Comparison of ENCODE assay signal across 10 cellular contexts in genomic region chr5:57834829-57835554, GRCh38.
DNase-seq lines count a peak whose midpoint lies in the region; TF ChIP-seq lines count a peak whose summit lies in the region.
"Had no signal": no experiment of that assay in that cellular context is flagged by ENCODE, and none has a peak within 500 bp of the region (broad histone marks: within the 10 kb centered on the region; RNA-seq: fewer than 3 reads in every experiment).

No MANE protein-coding gene starts in this region.

- H3F3A ChIP-seq in GM23248 (ENCODE audit: insufficient read depth) (peaks cover 31% of the 10 kb centered on the region), neural progenitor cell (ENCODE audit: low read depth) (peaks cover 6% of the 10 kb centered on the region)

- H3K27ac ChIP-seq in GM23248: 0 out of 2 replicates have a peak overlapping the region, but pooled peaks have one; percentile 16
- H3K27ac ChIP-seq in neural progenitor cell: peak overlapping the region; percentile 26
- H3K27ac ChIP-seq in tibial artery: no peak overlapping the region
- H3K27ac ChIP-seq: lower lobe of right lung, PC-9 had no signal

- H3K27me3 ChIP-seq in GM23248 (replicated peaks; ENCODE audit: insufficient read depth) (no peaks in the 10 kb centered on the region), neural progenitor cell (no peaks in the 10 kb centered on the region), tibial artery (no peaks in the 10 kb centered on the region)

- 75 to 85% methylated on average over 6 of the region's 6 CpGs for WGBS in GM23248 (ENCODE audit: low coverage in 1 of 2, low lambda C conversion rate in 2 of 2, missing lambda C conversion rate in 2 of 2), 2 experiments

- H3K4me1 ChIP-seq in GM23248 (ENCODE audit: insufficient read depth) (peaks cover 41% of the 10 kb centered on the region), neural progenitor cell (peaks cover 17% of the 10 kb centered on the region), tibial artery (no peaks in the 10 kb centered on the region)
- H3K4me1 ChIP-seq: lower lobe of right lung had no signal

- intact Hi-C loops in tibial artery (cut with DNase I; ENCODE audit: low total_unique reads): no loop called here

- H3K4me2 ChIP-seq in GM23248 (ENCODE audit: unreplicated experiment): no peak overlapping the region
- no peak overlapping the region for H3K4me2 ChIP-seq in neural progenitor cell
- H3K4me2 ChIP-seq: PC-9 had no signal

- no peaks in the 10 kb centered on the region for H3K27me3 Mint-ChIP-seq in neural progenitor cell (ENCODE audit: insufficient read depth, low read depth)

- H3K9me3 ChIP-seq in GM23248 (ENCODE audit: low read depth): no peaks in the 10 kb centered on the region
- no peaks in the 10 kb centered on the region for H3K9me3 ChIP-seq in neural progenitor cell (ENCODE audit: low read depth)
- H3K9me3 ChIP-seq in tibial artery: peaks cover 0 to 4% (median 0%) of the 10 kb centered on the region in 3 donors
- H3K9me3 ChIP-seq: lower lobe of right lung had no signal

- no peak overlapping the region for H3K9ac ChIP-seq in GM23248
- no peak overlapping the region for H3K9ac ChIP-seq in neural progenitor cell

- H3K36me3 ChIP-seq in GM23248 (ENCODE audit: low read depth) (no peaks in the 10 kb centered on the region), neural progenitor cell (no peaks in the 10 kb centered on the region), tibial artery (no peaks in the 10 kb centered on the region)
- H3K36me3 ChIP-seq: lower lobe of right lung had no signal

- H3K4me3 Mint-ChIP-seq in neural progenitor cell: no peak overlapping the region

- no peaks in the 10 kb centered on the region for H3K36me3 Mint-ChIP-seq in neural progenitor cell

- no peak overlapping the region for H3K4me3 ChIP-seq in GM23248
- no peak overlapping the region for H3K4me3 ChIP-seq in epithelial cell of esophagus (ENCODE audit: low read length)
- H3K4me3 ChIP-seq in neural progenitor cell: no peak overlapping the region
- no peak overlapping the region for H3K4me3 ChIP-seq in tibial artery
- H3K4me3 ChIP-seq: lower lobe of right lung, PC-9 had no signal

- H4K20me1 ChIP-seq in GM23248 (ENCODE audit: insufficient read depth) (no peaks in the 10 kb centered on the region), neural progenitor cell (ENCODE audit: low read depth) (no peaks in the 10 kb centered on the region)

- TF ChIP-seq CTCF in epithelial cell of esophagus (IDR thresholded peaks at IDR 0.05; ENCODE audit: insufficient read depth, low read depth, low read length, missing control alignments): no peak
- TF ChIP-seq CTCF in neural progenitor cell (IDR thresholded peaks at IDR 0.05): no peak
- TF ChIP-seq CTCF in tibial artery (IDR thresholded peaks at IDR 0.05): no peak

- peak overlapping the region; percentile 62 for H3K27ac Mint-ChIP-seq in neural progenitor cell

- H2AFZ ChIP-seq in GM23248: peak overlapping the region; percentile 75
- H2AFZ ChIP-seq in neural progenitor cell (replicated peaks): peak overlapping the region; percentile 7
- H2AFZ ChIP-seq: PC-9 had no signal

- peaks cover 2% of the 10 kb centered on the region for H3K9me3 Mint-ChIP-seq in neural progenitor cell

- no peak for DNase-seq in GM23248
- peak; percentile 38 for DNase-seq in NCI-H460 (ENCODE audit: extremely low read depth, low read depth)
- DNase-seq in epithelial cell of esophagus (ENCODE audit: low read depth): peak; percentile 95
- peak; percentile 50 for DNase-seq in neural progenitor cell (ENCODE audit: low spot score)
- DNase-seq in activated T-cell treated with anti-CD3 and anti-CD28 coated beads, Interleukin-2, amount 50 U/mL, for 1 hour: no peak
- no peak for DNase-seq in COLO829 (ENCODE audit: low spot score)
- DNase-seq in stimulated activated CD4-positive, alpha-beta T cell treated with anti-CD3 and anti-CD28 coated beads, Interleukin-2, amount 100 ng/mL, for 24 hours: no peak
- DNase-seq in tibial artery: no peak
- DNase-seq: lower lobe of right lung, PC-9 had no signal

- peaks cover 18% of the 10 kb centered on the region for H3K4me1 Mint-ChIP-seq in neural progenitor cell

- H3K79me2 ChIP-seq in GM23248 (ENCODE audit: insufficient read depth) (no peaks in the 10 kb centered on the region), neural progenitor cell (ENCODE audit: low read depth) (no peaks in the 10 kb centered on the region)

- no peaks in the 10 kb centered on the region for H3K9me2 ChIP-seq in GM23248 (ENCODE audit: insufficient read depth)

- in situ Hi-C loops in GM23248 (cut with MboI): no loop called here

Comparison
In these comparisons a context has a peak if more than half of its experiments do, and no peak if none do; other contexts are left out.
1. DNase-seq: peak in NCI-H460 (single experiment), epithelial cell of esophagus (single experiment) and neural progenitor cell (single experiment); none in GM23248 (single experiment), activated T-cell treated with anti-CD3 and anti-CD28 coated beads, Interleukin-2, amount 50 U/mL, for 1 hour (single experiment), COLO829 (single experiment), stimulated activated CD4-positive, alpha-beta T cell treated with anti-CD3 and anti-CD28 coated beads, Interleukin-2, amount 100 ng/mL, for 24 hours (0 of 2) and tibial artery (0 of 2).
2. H3K27ac ChIP-seq: peak in GM23248 (single experiment) and neural progenitor cell (single experiment); none in tibial artery (0 of 2).